In the genomic region with DNA sequence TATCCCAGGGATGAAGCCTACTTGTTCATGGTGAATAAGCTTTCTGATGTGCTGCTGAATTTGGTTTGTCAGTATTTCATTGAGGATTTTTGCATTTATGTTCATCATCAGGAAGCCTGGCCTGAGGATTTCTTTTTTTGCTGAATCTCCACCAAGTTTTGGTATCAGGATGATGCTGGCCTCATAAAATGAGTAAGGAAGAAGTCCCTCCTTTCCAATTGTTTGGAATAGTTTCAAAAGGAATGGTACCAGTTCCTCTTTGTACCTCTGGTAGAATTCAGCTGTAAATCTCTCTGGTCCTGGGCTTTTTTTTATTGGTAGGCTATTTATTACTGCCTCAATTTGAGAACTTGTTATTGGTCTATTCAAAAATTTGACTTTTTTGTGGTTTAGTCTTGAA, we compare ENCODE assay signal across 4 cellular contexts. TPM values are rescaled to one million over a fixed set of nuclear protein-coding genes. Genes with fewer than 3 reads are reported as not detected.
"Had no signal": no experiment of that assay in that cellular context is flagged by ENCODE, and none has a peak within 500 bp of the region (broad histone marks: within the 10 kb centered on the region; RNA-seq: fewer than 3 reads in every experiment).

No MANE protein-coding gene starts in this region.

RNA-seq across cellular contexts. Expression of a gene that starts 51.4 kb away (rescaled TPM):
- total RNA-seq: subcutaneous adipose tissue, suprapubic skin, upper lobe of right lung, vagina had no signal
